ENCODE assay signal across 9 cellular contexts in genomic region chr12:52796429-52796794, GRCh38. TPM values are rescaled to one million over a fixed set of nuclear protein-coding genes. Genes with fewer than 3 reads are reported as not detected.
"Had no signal": no experiment of that assay in that cellular context is flagged by ENCODE, and none has a peak within 500 bp of the region (broad histone marks: within the 10 kb centered on the region; RNA-seq: fewer than 3 reads in every experiment).

No MANE protein-coding gene starts in this region.

- FAIRE-seq: G401.6, GM12878, GM12891, GM12892, GM18507, GM19239 had no signal

- ATAC-seq: GM12878 had no signal

- H3K4me3 ChIP-seq: GM12878 had no signal

- DNase-seq: GDM1, GF-D8 had no signal

RNA-seq across cellular contexts. Expression of gene KRT3, which starts 0.5 kb away (rescaled TPM):
- total RNA-seq: G401, GM12878 had no signal
- polyA plus RNA-seq: GM12878 had no signal

RNA-seq across cellular contexts. Expression of gene KRT4, which starts 17.5 kb away (rescaled TPM):
- total RNA-seq: G401, GM12878 had no signal
- polyA plus RNA-seq: GM12878 had no signal

RNA-seq across cellular contexts. Expression of gene KRT76, which starts 19.3 kb away (rescaled TPM):
- total RNA-seq: G401, GM12878 had no signal
- polyA plus RNA-seq: GM12878 had no signal

RNA-seq across cellular contexts. Expression of gene KRT79, which starts 37.7 kb away (rescaled TPM):
- total RNA-seq: G401, GM12878 had no signal

RNA-seq across cellular contexts. Expression of gene KRT78, which starts 52.4 kb away (rescaled TPM):
- total RNA-seq: GM12878 had no signal
